Comparison of ENCODE assay signal across 13 cellular contexts in genomic region chr1:167082511-167083027, GRCh38. TPM values are rescaled to one million over a fixed set of nuclear protein-coding genes. Genes with fewer than 3 reads are reported as not detected.
DNase-seq lines count a peak whose midpoint lies in the region; ATAC-seq and TF ChIP-seq lines count a peak whose summit lies in the region.
"Had no signal": no experiment of that assay in that cellular context is flagged by ENCODE, and none has a peak within 500 bp of the region (broad histone marks: within the 10 kb centered on the region; RNA-seq: fewer than 3 reads in every experiment).

No MANE protein-coding gene starts in this region.

- peaks cover 0 to 20% of the 10 kb centered on the region in 2 donors for H3K4me1 ChIP-seq in right atrium auricular region
- H3K4me1 ChIP-seq in Peyer's patch = peaks cover 0 to 47% (median 1%) of the 10 kb centered on the region in 4 donors
- peaks cover 13% of the 10 kb centered on the region for H3K4me1 ChIP-seq in hepatocyte (ENCODE audit: insufficient read depth)
- peaks cover 0 to 5% (median 0%) of the 10 kb centered on the region in 4 donors for H3K4me1 ChIP-seq in upper lobe of left lung
- peaks cover 4% of the 10 kb centered on the region; the same call in 1 of the 2 replicates for H3K4me1 ChIP-seq in BE2C
- H3K4me1 ChIP-seq in tibial nerve = no peaks in the 10 kb centered on the region

- no peaks in the 10 kb centered on the region for H3K9me3 ChIP-seq in right atrium auricular region
- H3K9me3 ChIP-seq in Peyer's patch = no peaks in the 10 kb centered on the region
- H3K9me3 ChIP-seq in hepatocyte (ENCODE audit: low read depth) = no peaks in the 10 kb centered on the region
- H3K9me3 ChIP-seq in upper lobe of left lung = no peaks in the 10 kb centered on the region
- H3K9me3 ChIP-seq in BE2C = no peaks in the 10 kb centered on the region
- H3K9me3 ChIP-seq in tibial nerve = no peaks in the 10 kb centered on the region

- no peak for DNase-seq in Right ventricle myocardium superior
- DNase-seq in right atrium auricular region (ENCODE audit: low spot score) = no peak
- DNase-seq in Peyer's patch = peak in 2 of 3 donors; percentile 87 to 91
- peak; percentile 89 for DNase-seq in hepatocyte (ENCODE audit: low spot score)
- peak in 1 of 2 donors; percentile 47 for DNase-seq in upper lobe of left lung
- DNase-seq in BE2C = no peak
- DNase-seq in tibial nerve (ENCODE audit: low spot score in 2 of 2) = no peak
- DNase-seq: T-helper 1 cell had no signal

- no peak for TF ChIP-seq CTCF in right atrium auricular region (IDR thresholded peaks at IDR 0.05)
- TF ChIP-seq CTCF in Peyer's patch (IDR thresholded peaks at IDR 0.05) = peak in 3 of 6 experiments; percentile 30 to 52 (median 35)
- no peak for TF ChIP-seq CTCF in hepatocyte (IDR thresholded peaks at IDR 0.05; ENCODE audit: poor library complexity)
- TF ChIP-seq CTCF in upper lobe of left lung (IDR thresholded peaks at IDR 0.05) = no peak
- TF ChIP-seq CTCF in BE2C (IDR thresholded peaks at IDR 0.05; ENCODE audit: low read depth, low read length) = no peak
- no peak for TF ChIP-seq CTCF in tibial nerve (IDR thresholded peaks at IDR 0.05)

- H3K79me2 ChIP-seq in hepatocyte = no peaks in the 10 kb centered on the region

- H3K4me2 ChIP-seq in hepatocyte = peak overlapping the region; percentile 40

- H3K9me2 ChIP-seq in hepatocyte (replicated peaks; ENCODE audit: insufficient read depth) = no peaks in the 10 kb centered on the region

- no peaks in the 10 kb centered on the region for H4K20me1 ChIP-seq in hepatocyte (ENCODE audit: insufficient read depth, poor library complexity, severe bottlenecking)

- no peak overlapping the region for H2AFZ ChIP-seq in hepatocyte

- H3K36me3 ChIP-seq in right atrium auricular region (no peaks in the 10 kb centered on the region), Peyer's patch (no peaks in the 10 kb centered on the region), hepatocyte (replicated peaks; ENCODE audit: insufficient read depth, low read depth) (no peaks in the 10 kb centered on the region), upper lobe of left lung (no peaks in the 10 kb centered on the region), BE2C (no peaks in the 10 kb centered on the region), tibial nerve (no peaks in the 10 kb centered on the region)

- intact Hi-C loops in Right ventricle myocardium superior (cut with DNase I) = no loop called here

- ATAC-seq in Right ventricle myocardium superior (ENCODE audit: poor library complexity) (peak; percentile 53), upper lobe of left lung (ENCODE audit: low FRiP score in 2 of 2) (peak; percentile 49 to 72), HG02973 (IDR thresholded peaks at IDR 0.05; ENCODE audit: unreplicated experiment) (no peak)
- ATAC-seq: stimulated activated memory B cell treated with anti-CD40 and anti-IgM and Interleukin-4, amounts not matched to agents 10 μg/mL and 1 μg/mL and 100 μg/mL, for 72 hours had no signal

- H3K4me3 ChIP-seq in right atrium auricular region = no peak overlapping the region
- H3K4me3 ChIP-seq in Peyer's patch = peak overlapping the region in 2 of 4 donors; percentile 26 to 34
- H3K4me3 ChIP-seq in hepatocyte = no peak overlapping the region
- no peak overlapping the region for H3K4me3 ChIP-seq in upper lobe of left lung
- H3K4me3 ChIP-seq in BE2C (ENCODE audit: low read depth, low read length) = no peak overlapping the region
- no peak overlapping the region for H3K4me3 ChIP-seq in tibial nerve

- TF ChIP-seq EP300 in upper lobe of left lung (IDR thresholded peaks at IDR 0.05) = no peak
- TF ChIP-seq EP300 in tibial nerve (IDR thresholded peaks at IDR 0.05) = no peak

- H3K27me3 ChIP-seq in right atrium auricular region = no peaks in the 10 kb centered on the region
- H3K27me3 ChIP-seq in Peyer's patch = no peaks in the 10 kb centered on the region
- no peaks in the 10 kb centered on the region for H3K27me3 ChIP-seq in hepatocyte
- no peaks in the 10 kb centered on the region for H3K27me3 ChIP-seq in upper lobe of left lung
- peaks cover 35% of the 10 kb centered on the region for H3K27me3 ChIP-seq in BE2C
- H3K27me3 ChIP-seq in tibial nerve = peaks cover 0 to 28% of the 10 kb centered on the region in 2 donors

- peak; percentile 68 to 92 for TF ChIP-seq POLR2A in Peyer's patch (IDR thresholded peaks at IDR 0.05)
- peak in 1 of 4 donors; percentile 26 for TF ChIP-seq POLR2A in upper lobe of left lung (IDR thresholded peaks at IDR 0.05)
- TF ChIP-seq POLR2A in tibial nerve (IDR thresholded peaks at IDR 0.05) = no peak

- H3K27ac ChIP-seq in right atrium auricular region = peak overlapping the region in 1 of 2 donors; percentile 74
- H3K27ac ChIP-seq in Peyer's patch = peak overlapping the region in 3 of 4 donors; percentile 82 to 96 (median 95)
- peak overlapping the region; percentile 95 for H3K27ac ChIP-seq in hepatocyte
- no peak overlapping the region for H3K27ac ChIP-seq in upper lobe of left lung
- H3K27ac ChIP-seq in tibial nerve = peak overlapping the region in 1 of 4 donors; percentile 56

- 53% methylated on average over 11 of the region's 11 CpGs for WGBS in hepatocyte (ENCODE audit: low lambda C conversion rate, missing lambda C conversion rate)
- WGBS in upper lobe of left lung, 2 donors = 73 to 74% methylated on average over 11 of the region's 11 CpGs
- 58 to 64% methylated on average over 11 of the region's 11 CpGs for WGBS in tibial nerve, 2 donors

RNA-seq across cellular contexts. Expression of gene GPA33, which starts 7.6 kb away (rescaled TPM):
- total RNA-seq in Right ventricle myocardium superior (0.19 TPM), right atrium auricular region (1 to 10 TPM in 1 of 2 donors, not detected in 1; 1.5 TPM), Peyer's patch (100 to 1,000 TPM in 3 of 4 donors, 10 to 100 TPM in 1; 15.7 to 397 (median 317) TPM), hepatocyte (5.8 and 7.2 TPM in 2 replicates), upper lobe of left lung (10 to 100 TPM in 1 of 6 donors, 1 to 10 TPM in 4, under 1 TPM in 1; 0.89 to 18.4 (median 3.8) TPM), tibial nerve (not detected)
- 1.5 and 3.9 TPM in 2 replicates for polyA plus RNA-seq in hepatocyte
- not detected for polyA plus RNA-seq in BE2C (2012; ENCODE audit: insufficient read depth, insufficient read length, low read depth)
- total RNA-seq: LHCN-M2 had no signal
- polyA plus RNA-seq: AG04450 had no signal

RNA-seq across cellular contexts. Expression of gene STYXL2, which starts 11.3 kb away (rescaled TPM):
- 121 TPM for total RNA-seq in Right ventricle myocardium superior
- 100 to 1,000 TPM in 1 of 2 donors, 10 to 100 TPM in 1; 60.2 to 148 TPM for total RNA-seq in right atrium auricular region
- total RNA-seq in Peyer's patch = not detected
- total RNA-seq in hepatocyte = 0.07 and 0.20 TPM in 2 replicates
- 0.40 and 0.58 TPM in 2 replicates for polyA plus RNA-seq in hepatocyte
- under 1 TPM in 3 of 6 donors, not detected in 3; 0.10 to 0.30 (median 0.23) TPM for total RNA-seq in upper lobe of left lung
- polyA plus RNA-seq in BE2C (2012; ENCODE audit: insufficient read depth, insufficient read length, low read depth) = not detected
- under 1 TPM in 1 of 4 donors, not detected in 3; 0.22 TPM for total RNA-seq in tibial nerve
- polyA plus RNA-seq: AG04450, neural cell had no signal

Comparison
In these comparisons a context has a peak if more than half of its experiments do, and no peak if none do; other contexts are left out.
1. DNase-seq: peak in Peyer's patch (2 of 3) and hepatocyte (single experiment); none in Right ventricle myocardium superior (single experiment), right atrium auricular region (single experiment), BE2C (single experiment) and tibial nerve (0 of 2).
2. H3K27ac ChIP-seq: peak in Peyer's patch (3 of 4) and hepatocyte (single experiment); none in upper lobe of left lung (0 of 4).
3. POLR2A ChIP-seq: peak in Peyer's patch (2 of 2); none in tibial nerve (0 of 2).
4. RNA of gene STYXL2, which starts 11.3 kb away (total RNA-seq): 60.2 to 148 TPM in right atrium auricular region and 121 TPM in Right ventricle myocardium superior (single experiment); 0.10 to 0.30 TPM in upper lobe of left lung, not detected in Peyer's patch, 0.07 to 0.20 TPM in hepatocyte and 0.22 TPM in tibial nerve; every median in the first group is over 10 times any median in the second.